ENCODE assay signal across 32 cellular contexts in the genomic region with DNA sequence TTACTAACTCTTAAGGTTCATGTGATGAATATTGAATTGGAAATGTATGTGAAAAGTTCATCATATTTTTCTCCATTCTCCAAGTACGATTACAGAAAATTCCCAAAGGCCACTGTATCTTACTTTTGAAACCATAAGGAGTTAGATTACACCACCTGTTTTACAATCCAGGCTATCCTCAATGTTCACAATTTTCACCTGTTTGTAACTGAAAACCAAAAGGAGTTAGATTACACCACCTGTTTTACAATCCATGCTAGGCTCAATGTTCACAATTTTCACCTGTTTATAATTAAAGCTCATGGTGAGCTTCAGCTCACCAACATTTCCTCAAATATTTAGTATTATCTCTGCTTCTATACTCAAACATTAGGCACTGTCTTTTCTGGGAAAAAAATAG.
"Had no signal": no experiment of that assay in that cellular context is flagged by ENCODE, and none has a peak within 500 bp of the region (broad histone marks: within the 10 kb centered on the region; RNA-seq: fewer than 3 reads in every experiment).

No MANE protein-coding gene starts in this region.

- DNase-seq: activated CD4-positive, alpha-beta memory T cell treated with anti-CD3 and anti-CD28 coated beads, Interleukin-2, amount 10 ng/mL, durations not matched to agents 7 days and 5 days; activated CD4-positive, alpha-beta T cell treated with anti-CD3 and anti-CD28 coated beads for 1 hour; activated CD4-positive, alpha-beta T cell treated with anti-CD3 and anti-CD28 coated beads, Interleukin-2, amount 10 ng/mL, durations not matched to agents 7 days and 5 days; activated CD8-positive, alpha-beta memory T cell treated with anti-CD3 and anti-CD28 coated beads, Interleukin-2, amount 50 U/mL, for 48 hours; activated gamma-delta T cell treated with Interleukin-2 at 50 U/mL for 16 hours; activated naive CD8-positive, alpha-beta T cell treated with anti-CD3 and anti-CD28 coated beads, Interleukin-2, amount 50 U/mL, for 24 hours; activated T-cell treated with anti-CD3 and anti-CD28 coated beads, Interleukin-2, amount 50 U/mL, for 4 hours; amygdala; caudate nucleus; cortex of kidney; effector memory CD8-positive, alpha-beta T cell; head of caudate nucleus; hippocampal formation; immature natural killer cell; kidney; left colon; mammary epithelial cell; naive thymus-derived CD4-positive, alpha-beta T cell; nucleus accumbens; pancreas; retina; stimulated activated CD4-positive, alpha-beta T cell treated with anti-CD3 and anti-CD28 coated beads, Interleukin-12 subunit alpha, Interleukin-12 subunit beta, amount 100 ng/mL, for 4 hours; stimulated activated CD4-positive, alpha-beta T cell treated with anti-CD3 and anti-CD28 coated beads, Interleukin-4, amount 100 ng/mL, for 1 hour; trophoblast cell had no signal

- H3K27me3 Mint-ChIP-seq: activated CD4-positive, alpha-beta memory T cell treated with anti-CD3 and anti-CD28 coated beads, Interleukin-2, amount 10 ng/mL, durations not matched to agents 7 days and 5 days; activated CD4-positive, alpha-beta T cell treated with anti-CD3 and anti-CD28 coated beads, Interleukin-2, amount 10 ng/mL, durations not matched to agents 7 days and 5 days; activated naive CD4-positive, alpha-beta T cell treated with anti-CD3 and anti-CD28 coated beads, Interleukin-2, amount 50 U/mL, for 24 hours; activated naive CD8-positive, alpha-beta T cell treated with anti-CD3 and anti-CD28 coated beads, Interleukin-2, amount 50 U/mL, for 24 hours; activated T-helper 17 cell treated with anti-CD3 and anti-CD28 coated beads, Interleukin-2, amount 50 U/mL, for 72 hours; effector memory CD8-positive, alpha-beta T cell; naive thymus-derived CD4-positive, alpha-beta T cell; stimulated activated naive CD8-positive, alpha-beta T cell treated with anti-CD3 and anti-CD28 coated beads, Interleukin-15, Interleukin-2, amounts not matched to agents 100 ng/mL and 50 ng/mL, for 24 hours had no signal

- H3K4me3 Mint-ChIP-seq: activated CD4-positive, alpha-beta memory T cell treated with anti-CD3 and anti-CD28 coated beads, Interleukin-2, amount 10 ng/mL, durations not matched to agents 7 days and 5 days; activated CD4-positive, alpha-beta T cell treated with anti-CD3 and anti-CD28 coated beads, Interleukin-2, amount 10 ng/mL, durations not matched to agents 7 days and 5 days; activated naive CD4-positive, alpha-beta T cell treated with anti-CD3 and anti-CD28 coated beads, Interleukin-2, amount 50 U/mL, for 24 hours; activated naive CD8-positive, alpha-beta T cell treated with anti-CD3 and anti-CD28 coated beads, Interleukin-2, amount 50 U/mL, for 24 hours; activated T-cell treated with anti-CD3 and anti-CD28 coated beads, Interleukin-2, amount 50 U/mL, for 4 hours; activated T-helper 17 cell treated with anti-CD3 and anti-CD28 coated beads, Interleukin-2, amount 50 U/mL, for 72 hours; effector memory CD8-positive, alpha-beta T cell; immature natural killer cell; naive thymus-derived CD4-positive, alpha-beta T cell; neural crest cell; stimulated activated naive CD8-positive, alpha-beta T cell treated with anti-CD3 and anti-CD28 coated beads, Interleukin-15, Interleukin-2, amounts not matched to agents 100 ng/mL and 50 ng/mL, for 24 hours; WTC11 had no signal

- H3K4me1 Mint-ChIP-seq: activated CD4-positive, alpha-beta memory T cell treated with anti-CD3 and anti-CD28 coated beads, Interleukin-2, amount 10 ng/mL, durations not matched to agents 7 days and 5 days; activated CD4-positive, alpha-beta T cell treated with anti-CD3 and anti-CD28 coated beads, Interleukin-2, amount 10 ng/mL, durations not matched to agents 7 days and 5 days; activated naive CD4-positive, alpha-beta T cell treated with anti-CD3 and anti-CD28 coated beads, Interleukin-2, amount 50 U/mL, for 24 hours; activated naive CD8-positive, alpha-beta T cell treated with anti-CD3 and anti-CD28 coated beads, Interleukin-2, amount 50 U/mL, for 24 hours; activated T-helper 17 cell treated with anti-CD3 and anti-CD28 coated beads, Interleukin-2, amount 50 U/mL, for 72 hours; immature natural killer cell; naive thymus-derived CD4-positive, alpha-beta T cell; WTC11 had no signal

- H3K9me3 Mint-ChIP-seq: neural crest cell had no signal

- H3K36me3 Mint-ChIP-seq: activated naive CD4-positive, alpha-beta T cell treated with anti-CD3 and anti-CD28 coated beads, Interleukin-2, amount 50 U/mL, for 24 hours; naive thymus-derived CD4-positive, alpha-beta T cell had no signal

- FAIRE-seq: endothelial cell of umbilical vein, urothelium cell line had no signal

- H3K27ac Mint-ChIP-seq: activated CD4-positive, alpha-beta memory T cell treated with anti-CD3 and anti-CD28 coated beads, Interleukin-2, amount 10 ng/mL, durations not matched to agents 7 days and 5 days; activated CD4-positive, alpha-beta T cell treated with anti-CD3 and anti-CD28 coated beads, Interleukin-2, amount 10 ng/mL, durations not matched to agents 7 days and 5 days; activated naive CD4-positive, alpha-beta T cell treated with anti-CD3 and anti-CD28 coated beads, Interleukin-2, amount 50 U/mL, for 24 hours; activated naive CD8-positive, alpha-beta T cell treated with anti-CD3 and anti-CD28 coated beads, Interleukin-2, amount 50 U/mL, for 24 hours; activated T-helper 17 cell treated with anti-CD3 and anti-CD28 coated beads, Interleukin-2, amount 50 U/mL, for 72 hours; effector memory CD8-positive, alpha-beta T cell; immature natural killer cell; naive thymus-derived CD4-positive, alpha-beta T cell; stimulated activated naive CD8-positive, alpha-beta T cell treated with anti-CD3 and anti-CD28 coated beads, Interleukin-15, Interleukin-2, amounts not matched to agents 100 ng/mL and 50 ng/mL, for 24 hours; WTC11 had no signal

- ATAC-seq: activated naive CD8-positive, alpha-beta T cell treated with anti-CD3 and anti-CD28 coated beads, Interleukin-2, amount 50 U/mL, for 24 hours; activated T-cell treated with anti-CD3 and anti-CD28 coated beads, Interleukin-2, amount 50 U/mL, for 4 hours; activated T-helper 17 cell treated with anti-CD3 and anti-CD28 coated beads, Interleukin-2, amount 50 U/mL, for 72 hours; effector memory CD8-positive, alpha-beta T cell; left colon; naive thymus-derived CD4-positive, alpha-beta T cell; pancreas; sciatic nerve; WTC11 had no signal
